In genomic region chr1:23799255-23799569, GRCh38 we compare ENCODE assay signal across 9 cellular contexts. TPM values are rescaled to one million over a fixed set of nuclear protein-coding genes. Genes with fewer than 3 reads are reported as not detected.
DNase-seq lines count a peak whose midpoint lies in the region; ATAC-seq, FAIRE-seq and TF ChIP-seq lines count a peak whose summit lies in the region.
"Had no signal": no experiment of that assay in that cellular context is flagged by ENCODE, and none has a peak within 500 bp of the region (broad histone marks: within the 10 kb centered on the region; RNA-seq: fewer than 3 reads in every experiment).

No MANE protein-coding gene starts in this region.

- intact Hi-C loops in breast epithelium (cut with DNase I; ENCODE audit: low total_unique reads): no loop called here

- peak overlapping the region; percentile 92 to 98 for H3K9ac ChIP-seq in mucosa of rectum (ENCODE audit: low read depth in 1 of 2, low read length in 2 of 2)

- no peaks in the 10 kb centered on the region for H3K9me3 Mint-ChIP-seq in stimulated activated naive CD8-positive, alpha-beta T cell treated with anti-CD3 and anti-CD28 coated beads, Interleukin-15, Interleukin-2, amounts not matched to agents 100 ng/mL and 50 ng/mL, for 24 hours

- H3K4me3 ChIP-seq in breast epithelium (peak overlapping the region in 2 of 3 donors; percentile 74 to 79), mucosa of rectum (ENCODE audit: low read length in 2 of 2) (peak overlapping the region; percentile 92 to 93)

- peak overlapping the region; percentile 94 for H3K27ac Mint-ChIP-seq in stimulated activated naive CD8-positive, alpha-beta T cell treated with anti-CD3 and anti-CD28 coated beads, Interleukin-15, Interleukin-2, amounts not matched to agents 100 ng/mL and 50 ng/mL, for 24 hours

- DNase-seq in stimulated activated naive CD8-positive, alpha-beta T cell treated with anti-CD3 and anti-CD28 coated beads, Interleukin-15, Interleukin-2, amounts not matched to agents 100 U/mL and 50 U/mL, for 24 hours: no peak
- DNase-seq in breast epithelium (ENCODE audit: low spot score in 2 of 2): no peak
- DNase-seq in GM12891 (ENCODE audit: insufficient read length, low spot score): no peak
- no peak for DNase-seq in NCI-H1105 treated with DMSO at 0.1 percent for 48 hours (lab: John Stamatoyannopoulos, UW)
- DNase-seq in D721Med (ENCODE audit: insufficient read length, low spot score): no peak
- no peak for DNase-seq in ureter (ENCODE audit: low spot score)
- DNase-seq: activated CD4-positive, CD25-positive, alpha-beta regulatory T cell had no signal

- H3K9me3 ChIP-seq in breast epithelium: no peaks in the 10 kb centered on the region
- H3K9me3 ChIP-seq in mucosa of rectum (ENCODE audit: control insufficient read depth in 2 of 2, low read length in 2 of 2): no peaks in the 10 kb centered on the region

- H3K36me3 ChIP-seq in breast epithelium (no peaks in the 10 kb centered on the region), mucosa of rectum (ENCODE audit: control insufficient read depth in 2 of 2, insufficient read depth in 2 of 2, low read length in 2 of 2) (peaks cover 23 to 29% of the 10 kb centered on the region in 2 donors)

- no peaks in the 10 kb centered on the region for H3K27me3 ChIP-seq in breast epithelium
- no peaks in the 10 kb centered on the region for H3K27me3 ChIP-seq in mucosa of rectum (ENCODE audit: control insufficient read depth in 2 of 2, insufficient read depth in 2 of 2, low read length in 2 of 2)

- peaks cover 6% of the 10 kb centered on the region in 2 donors for H3K4me1 ChIP-seq in breast epithelium
- peaks cover 29 to 45% of the 10 kb centered on the region in 2 donors for H3K4me1 ChIP-seq in mucosa of rectum (ENCODE audit: control insufficient read depth in 2 of 2, insufficient read depth in 2 of 2, low read length in 2 of 2)

- H3K27me3 Mint-ChIP-seq in stimulated activated naive CD8-positive, alpha-beta T cell treated with anti-CD3 and anti-CD28 coated beads, Interleukin-15, Interleukin-2, amounts not matched to agents 100 ng/mL and 50 ng/mL, for 24 hours: no peaks in the 10 kb centered on the region

- FAIRE-seq in GM12891 (lab: Jason Lieb, UNC): no peak
- FAIRE-seq in D721Med (lab: Jason Lieb, UNC): no peak

- peaks cover 19% of the 10 kb centered on the region for H3K4me1 Mint-ChIP-seq in stimulated activated naive CD8-positive, alpha-beta T cell treated with anti-CD3 and anti-CD28 coated beads, Interleukin-15, Interleukin-2, amounts not matched to agents 100 ng/mL and 50 ng/mL, for 24 hours (ENCODE audit: low read depth)

- H3K36me3 Mint-ChIP-seq in stimulated activated naive CD8-positive, alpha-beta T cell treated with anti-CD3 and anti-CD28 coated beads, Interleukin-15, Interleukin-2, amounts not matched to agents 100 ng/mL and 50 ng/mL, for 24 hours (ENCODE audit: low read depth): peaks cover 16% of the 10 kb centered on the region

- TF ChIP-seq POLR2A in breast epithelium (IDR thresholded peaks at IDR 0.05) (no peak), GM12891 (IDR thresholded peaks at IDR 0.05; ENCODE audit: low read depth, low read length) (no peak)

- TF ChIP-seq CTCF in breast epithelium (IDR thresholded peaks at IDR 0.05) (no peak), D721Med (IDR thresholded peaks at IDR 0.05; ENCODE audit: insufficient read depth, missing control alignments) (no peak)

- H3K4me3 Mint-ChIP-seq in stimulated activated naive CD8-positive, alpha-beta T cell treated with anti-CD3 and anti-CD28 coated beads, Interleukin-15, Interleukin-2, amounts not matched to agents 100 ng/mL and 50 ng/mL, for 24 hours: peak overlapping the region; percentile 98

- ATAC-seq in stimulated activated naive CD8-positive, alpha-beta T cell treated with anti-CD3 and anti-CD28 coated beads, Interleukin-15, Interleukin-2, amounts not matched to agents 100 U/mL and 50 U/mL, for 24 hours: no peak

- H3K27ac ChIP-seq in breast epithelium (peak overlapping the region; percentile 92), mucosa of rectum (ENCODE audit: low read depth in 2 of 2, low read length in 2 of 2) (peak overlapping the region; percentile 96 to 99)

TF ChIP-seq in GM12891, 5 proteins besides CTCF, POLR2A, EP300 and RAD21:
- TF ChIP-seq SPI1 (IDR thresholded peaks at IDR 0.05; ENCODE audit: low read depth, low read length) (no peak), PAX5 (IDR thresholded peaks at IDR 0.05; ENCODE audit: insufficient read depth, low read length, severe bottlenecking) (no peak), POLR2AphosphoS5 (IDR thresholded peaks at IDR 0.05; ENCODE audit: low read depth, low read length) (no peak; the same call in 1 of the 2 replicates), TAF1 (IDR thresholded peaks at IDR 0.05; ENCODE audit: low read depth, low read length) (no peak), POU2F2 (IDR thresholded peaks at IDR 0.05; ENCODE audit: low read depth, low read length) (no peak)
TF ChIP-seq in GM12891: peak in this region for 0.

RNA-seq across cellular contexts. Expression of gene GALE, which starts 1.3 kb away (rescaled TPM):
- total RNA-seq in breast epithelium (10 to 100 TPM in 2 of 3 donors, 1 to 10 TPM in 1; 9.9 to 31.2 (median 28.2) TPM), ureter (77.2 TPM)
- polyA plus RNA-seq in GM12891 (2012; ENCODE audit: low read depth, missing spikeins): 34.0 TPM

RNA-seq across cellular contexts. Expression of gene LYPLA2, which starts 8.3 kb away (rescaled TPM):
- total RNA-seq in breast epithelium (10 to 100 TPM; 31.8 to 52.8 (median 49.5) TPM), ureter (68.6 TPM)
- 55.5 TPM for polyA plus RNA-seq in GM12891 (2012; ENCODE audit: low read depth, missing spikeins)

RNA-seq across cellular contexts. Expression of gene PITHD1, which starts 21.0 kb away (rescaled TPM):
- total RNA-seq in breast epithelium: 10 to 100 TPM; 46.9 to 62.8 (median 60.3) TPM
- polyA plus RNA-seq in GM12891 (2012; ENCODE audit: low read depth, missing spikeins): 53.5 TPM
- 44.1 TPM for total RNA-seq in ureter

RNA-seq across cellular contexts. Expression of gene HMGCL, which starts 26.0 kb away (rescaled TPM):
- total RNA-seq in breast epithelium (10 to 100 TPM; 31.7 to 42.4 (median 39.0) TPM), ureter (54.1 TPM)
- 39.2 TPM for polyA plus RNA-seq in GM12891 (2012; ENCODE audit: low read depth, missing spikeins)

RNA-seq across cellular contexts. Expression of gene ELOA, which starts 55.9 kb away (rescaled TPM):
- total RNA-seq in breast epithelium (10 to 100 TPM; 30.3 to 61.9 (median 32.8) TPM), ureter (45.6 TPM)
- 25.3 TPM for polyA plus RNA-seq in GM12891 (2012; ENCODE audit: low read depth, missing spikeins)
